ENCODE assay signal across 22 cellular contexts in genomic region chr14:101467181-101467926, GRCh38.
"Had no signal": no experiment of that assay in that cellular context is flagged by ENCODE, and none has a peak within 500 bp of the region (broad histone marks: within the 10 kb centered on the region; RNA-seq: fewer than 3 reads in every experiment).

No MANE protein-coding gene starts in this region.

- H3K4me1 ChIP-seq: left ventricle myocardium inferior, lower lobe of right lung, sigmoid colon, stomach, transverse colon had no signal

- DNase-seq: cerebellar nuclear complex; dermis blood vessel endothelial cell; effector CD4-positive, alpha-beta T cell; endodermal cell; erythroblast; foreskin melanocyte; hippocampal formation; left ventricle myocardium inferior; lower lobe of right lung; midbrain; naive B cell; occipital lobe; sigmoid colon; stimulated activated CD4-positive, alpha-beta T cell treated with anti-CD3 and anti-CD28 coated beads, Interleukin-12 subunit alpha, Interleukin-12 subunit beta, amount 100 ng/mL, for 4 hours; stimulated activated naive CD4-positive, alpha-beta T cell; stomach; substantia nigra; transverse colon had no signal

- H3K27ac ChIP-seq: left ventricle myocardium inferior, lower lobe of right lung, sigmoid colon, skin epidermis, stomach, thoracic aorta, transverse colon had no signal

- H3K27me3 ChIP-seq: sigmoid colon, transverse colon had no signal

- H3K36me3 ChIP-seq: left ventricle myocardium inferior, lower lobe of right lung, sigmoid colon, stomach, thoracic aorta, transverse colon had no signal

- ATAC-seq: lower lobe of right lung had no signal

- H3K4me1 Mint-ChIP-seq: endodermal cell, memory B cell, naive B cell, nephron had no signal

- H3K27ac Mint-ChIP-seq: endodermal cell, memory B cell, nephron had no signal

- H3K9me3 Mint-ChIP-seq: endodermal cell, memory B cell, nephron had no signal

- H3K9me3 ChIP-seq: left ventricle myocardium inferior, lower lobe of right lung, sigmoid colon, stomach, thoracic aorta, transverse colon had no signal

- H3K36me3 Mint-ChIP-seq: memory B cell, naive B cell had no signal

- H3K4me3 ChIP-seq: left ventricle myocardium inferior, lower lobe of right lung, sigmoid colon, skin epidermis, stomach, thoracic aorta, transverse colon had no signal

- H3K4me3 Mint-ChIP-seq: endodermal cell, memory B cell, naive B cell, nephron had no signal
